Comparison of ENCODE assay signal across 11 cellular contexts in the genomic region with DNA sequence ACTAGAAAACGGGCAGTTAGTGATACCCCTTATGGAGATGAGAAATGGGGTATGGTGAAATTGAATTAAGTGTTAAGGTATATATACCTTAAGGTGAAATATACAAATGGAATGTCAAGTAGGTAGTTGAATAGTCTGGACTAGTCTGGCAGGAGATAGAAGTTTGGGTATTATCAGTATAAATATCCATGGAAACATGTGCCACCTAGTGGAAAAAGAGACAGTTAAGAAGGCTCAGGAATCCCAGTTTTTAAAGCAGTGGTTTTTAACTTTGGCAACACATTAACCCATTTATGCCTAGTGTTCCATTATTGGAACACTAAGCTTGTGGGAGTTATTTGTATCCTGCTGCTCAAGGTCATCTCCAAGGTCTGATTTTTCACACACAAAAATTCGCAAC. TPM values are rescaled to one million over a fixed set of nuclear protein-coding genes. Genes with fewer than 3 reads are reported as not detected.
DNase-seq lines count a peak whose midpoint lies in the region; ATAC-seq, FAIRE-seq and TF ChIP-seq lines count a peak whose summit lies in the region.
"Had no signal": no experiment of that assay in that cellular context is flagged by ENCODE, and none has a peak within 500 bp of the region (broad histone marks: within the 10 kb centered on the region; RNA-seq: fewer than 3 reads in every experiment).

No MANE protein-coding gene starts in this region.

- 96% methylated on average over 2 of the region's 2 CpGs for WGBS in hepatocyte (ENCODE audit: low lambda C conversion rate, missing lambda C conversion rate)
- 94 to 97% (median 96%) methylated on average over 2 of the region's 2 CpGs for WGBS in stomach, 5 donors

- H3K27ac ChIP-seq in hepatocyte (no peak overlapping the region), stomach (no peak overlapping the region)

- H2AFZ ChIP-seq in hepatocyte: no peak overlapping the region

- peak; percentile 46 for DNase-seq in AG08395 (ENCODE audit: low spot score)
- peak; percentile 55 for DNase-seq in HCEC 1CT
- no peak for DNase-seq in hepatocyte (ENCODE audit: low spot score)
- DNase-seq in GM19238 (ENCODE audit: insufficient read length, low spot score): no peak
- DNase-seq in stomach: no peak
- DNase-seq: NCI-H187 had no signal

- H3K27me3 ChIP-seq in hepatocyte (no peaks in the 10 kb centered on the region), stomach (no peaks in the 10 kb centered on the region)

- TF ChIP-seq CTCF in hepatocyte (IDR thresholded peaks at IDR 0.05; ENCODE audit: poor library complexity) (peak; percentile 25), stomach (IDR thresholded peaks at IDR 0.05) (no peak)

- H3K4me1 ChIP-seq in hepatocyte (ENCODE audit: insufficient read depth) (no peaks in the 10 kb centered on the region), stomach (no peaks in the 10 kb centered on the region)

- no peak for TF ChIP-seq EP300 in stomach (IDR thresholded peaks at IDR 0.05)

- no peak overlapping the region for H3K4me2 ChIP-seq in hepatocyte

- no peak overlapping the region for H3K4me3 ChIP-seq in hepatocyte
- H3K4me3 ChIP-seq in stomach: no peak overlapping the region

- intact Hi-C loops in stomach (cut with DNase I; ENCODE audit: low total_unique reads): no loop called here

- no peak for TF ChIP-seq POLR2A in stomach (IDR thresholded peaks at IDR 0.05)

- no peaks in the 10 kb centered on the region for H3K9me2 ChIP-seq in hepatocyte (replicated peaks; ENCODE audit: insufficient read depth)

- H3K79me2 ChIP-seq in hepatocyte: no peaks in the 10 kb centered on the region

- no peaks in the 10 kb centered on the region for H4K20me1 ChIP-seq in hepatocyte (ENCODE audit: insufficient read depth, poor library complexity, severe bottlenecking)

- H3K36me3 ChIP-seq in hepatocyte (replicated peaks; ENCODE audit: insufficient read depth, low read depth) (no peaks in the 10 kb centered on the region), stomach (peaks cover 22 to 88% (median 84%) of the 10 kb centered on the region in 4 donors)

- peak; percentile 58 for FAIRE-seq in TTC549 (lab: Jason Lieb, UNC)
- FAIRE-seq: frontal cortex, H1 had no signal

- no peaks in the 10 kb centered on the region for H3K9me3 ChIP-seq in hepatocyte (ENCODE audit: low read depth)
- no peaks in the 10 kb centered on the region for H3K9me3 ChIP-seq in stomach

- ATAC-seq in HG02840 (IDR thresholded peaks at IDR 0.05; ENCODE audit: low FRiP score, unreplicated experiment) (no peak), GM21360 (IDR thresholded peaks at IDR 0.05; ENCODE audit: unreplicated experiment) (no peak)

RNA-seq across cellular contexts. Expression of a gene that starts 38.6 kb away (rescaled TPM):
- not detected in 2 replicates for total RNA-seq in hepatocyte
- not detected in 2 replicates for polyA plus RNA-seq in hepatocyte
- total RNA-seq in stomach: under 1 TPM in 1 of 5 donors, not detected in 4; 0.37 TPM
- polyA plus RNA-seq in stomach: not detected

Comparison
In these comparisons a context has a peak if more than half of its experiments do, and no peak if none do; other contexts are left out.
1. DNase-seq: peak in AG08395 (single experiment) and HCEC 1CT (single experiment); none in hepatocyte (single experiment), GM19238 (single experiment) and stomach (single experiment).